15 cellular contexts compared by ENCODE assay signal in the genomic region with DNA sequence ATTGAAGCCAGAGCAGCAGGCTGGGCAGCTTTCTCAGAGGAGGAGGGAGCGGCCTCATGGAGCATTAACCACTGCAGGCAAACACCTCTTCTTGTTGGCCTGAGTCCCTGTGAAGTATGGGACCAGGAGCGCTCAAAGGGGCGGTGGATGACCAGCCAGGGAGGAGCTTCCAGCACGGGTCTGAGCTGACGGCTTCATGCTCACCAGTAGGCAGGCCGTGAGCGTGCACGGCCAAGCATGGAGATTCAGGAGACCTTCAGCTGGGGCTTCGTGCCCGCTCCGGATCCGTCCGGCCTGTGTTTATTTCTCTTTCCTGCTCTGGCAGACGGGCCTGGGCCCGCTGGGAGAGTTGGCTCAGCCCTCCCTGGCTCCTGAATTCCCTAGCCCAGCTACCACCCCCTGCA.
DNase-seq lines count a peak whose midpoint lies in the region; FAIRE-seq and TF ChIP-seq lines count a peak whose summit lies in the region.
"Had no signal": no experiment of that assay in that cellular context is flagged by ENCODE, and none has a peak within 500 bp of the region (broad histone marks: within the 10 kb centered on the region; RNA-seq: fewer than 3 reads in every experiment).

No MANE protein-coding gene starts in this region.

- no peak overlapping the region for H3K9ac ChIP-seq in GM23248
- peak overlapping the region in 1 of 2 donors; percentile 49 for H3K9ac ChIP-seq in colonic mucosa (ENCODE audit: low read depth in 2 of 2, low read length in 2 of 2)
- no peak overlapping the region for H3K9ac ChIP-seq in keratinocyte (ENCODE audit: control insufficient read depth, extremely low read depth, insufficient read depth, low read length)

- FAIRE-seq in keratinocyte (lab: Jason Lieb, UNC): no peak
- FAIRE-seq: GM12878 had no signal

- H3K9me3 ChIP-seq in GM23248 (ENCODE audit: low read depth) (no peaks in the 10 kb centered on the region), colonic mucosa (no peaks in the 10 kb centered on the region), keratinocyte (ENCODE audit: control insufficient read depth, low read depth, low read length) (no peaks in the 10 kb centered on the region), sigmoid colon (no peaks in the 10 kb centered on the region)

- H4K20me1 ChIP-seq in GM23248 (ENCODE audit: insufficient read depth) (no peaks in the 10 kb centered on the region), keratinocyte (ENCODE audit: control insufficient read depth, extremely low read depth, insufficient read depth, low read length) (no peaks in the 10 kb centered on the region)

- H3K36me3 ChIP-seq in GM23248 (ENCODE audit: low read depth): no peaks in the 10 kb centered on the region
- no peaks in the 10 kb centered on the region for H3K36me3 ChIP-seq in colonic mucosa
- no peaks in the 10 kb centered on the region for H3K36me3 ChIP-seq in keratinocyte (ENCODE audit: control insufficient read depth in 2 of 2, extremely low read depth in 1 of 2, insufficient read depth in 2 of 2, low read length in 2 of 2)
- H3K36me3 ChIP-seq in sigmoid colon: no peaks in the 10 kb centered on the region

- no peaks in the 10 kb centered on the region for H3K79me2 ChIP-seq in GM23248 (ENCODE audit: insufficient read depth)
- H3K79me2 ChIP-seq in keratinocyte (ENCODE audit: control insufficient read depth, insufficient read depth, low read length): no peaks in the 10 kb centered on the region

- H3K4me3 ChIP-seq in GM23248: no peak overlapping the region
- H3K4me3 ChIP-seq in colonic mucosa: no peak overlapping the region
- no peak overlapping the region for H3K4me3 ChIP-seq in keratinocyte (ENCODE audit: control insufficient read depth in 2 of 3, extremely low read depth in 1 of 3, insufficient read depth in 2 of 3, low read depth in 1 of 3, low read length in 3 of 3)
- H3K4me3 ChIP-seq in sigmoid colon: no peak overlapping the region
- H3K4me3 ChIP-seq: GM12878 had no signal

- no peaks in the 10 kb centered on the region for H3K4me1 ChIP-seq in GM23248 (ENCODE audit: insufficient read depth)
- peaks cover 10% of the 10 kb centered on the region for H3K4me1 ChIP-seq in colonic mucosa
- peaks cover 4% of the 10 kb centered on the region for H3K4me1 ChIP-seq in keratinocyte (ENCODE audit: control insufficient read depth, extremely low read depth, insufficient read depth, low read length)
- H3K4me1 ChIP-seq in sigmoid colon: peaks cover 0 to 22% (median 20%) of the 10 kb centered on the region in 4 donors

- no peaks in the 10 kb centered on the region for H3K9me1 ChIP-seq in keratinocyte (ENCODE audit: control insufficient read depth, extremely low read depth, insufficient read depth, low read length)

- no peak for TF ChIP-seq POLR2A in sigmoid colon (IDR thresholded peaks at IDR 0.05)

- dilution Hi-C loops in keratinocyte (cut with MboI; ENCODE audit: extremely low pct_ligation_motif_present, low sequenced_read_pairs): no loop called here

- H2AFZ ChIP-seq in GM23248: no peak overlapping the region; the same call in 1 of the 2 replicates
- peak overlapping the region; percentile 89 for H2AFZ ChIP-seq in keratinocyte (ENCODE audit: control insufficient read depth, low read length)

- H3K4me2 ChIP-seq in GM23248 (ENCODE audit: unreplicated experiment) (no peak overlapping the region), keratinocyte (ENCODE audit: control insufficient read depth, extremely low read depth, insufficient read depth, low read depth, low read length) (peak overlapping the region; percentile 13)

- DNase-seq in GM23248: peak; percentile 40
- peak; percentile 74 for DNase-seq in colonic mucosa
- DNase-seq in keratinocyte (ENCODE audit: low read depth, low spot score): no peak
- peak; percentile 76 for DNase-seq in sigmoid colon
- DNase-seq in stimulated activated CD4-positive, alpha-beta T cell treated with anti-CD3 and anti-CD28 coated beads, Interleukin-15, amount 100 ng/mL, for 24 hours: no peak
- DNase-seq in T-helper 2 cell: no peak
- DNase-seq in NCI-H2196 treated with DMSO at 0.1 percent for 48 hours (lab: John Stamatoyannopoulos, UW; ENCODE audit: unreplicated experiment): no peak
- DNase-seq in NCI-H1694 (lab: John Stamatoyannopoulos, UW): no peak
- DNase-seq: activated CD4-positive, alpha-beta T cell treated with anti-CD3 and anti-CD28 coated beads, Interleukin-2, amount 10 ng/mL, durations not matched to agents 24 days and 14 days; activated effector memory CD4-positive, alpha-beta T cell treated with anti-CD3 and anti-CD28 coated beads, Interleukin-2, amount 50 U/mL, for 16 hours; AML-193; HCEC 1CT; NCI-H446; T-cell had no signal

- in situ Hi-C loops in GM23248 (cut with MboI): no loop called here

- TF ChIP-seq EP300 in sigmoid colon (IDR thresholded peaks at IDR 0.05): no peak

- WGBS in GM23248 (ENCODE audit: low coverage in 1 of 2, low lambda C conversion rate in 2 of 2, missing lambda C conversion rate in 2 of 2), 2 experiments: 4% methylated on average over 15 of the region's 15 CpGs
- WGBS in sigmoid colon, 2 donors: 12 to 53% methylated on average over 15 of the region's 15 CpGs

- intact Hi-C loops in colonic mucosa (cut with DNase I): no loop called here
- intact Hi-C loops in sigmoid colon (cut with DNase I): no loop called here

- H3F3A ChIP-seq in GM23248 (ENCODE audit: insufficient read depth): no peaks in the 10 kb centered on the region

- no peaks in the 10 kb centered on the region for H3K9me2 ChIP-seq in GM23248 (ENCODE audit: insufficient read depth)

- H3K27me3 ChIP-seq in GM23248 (replicated peaks; ENCODE audit: insufficient read depth) (no peaks in the 10 kb centered on the region; the same call in none of the 2 replicates), colonic mucosa (no peaks in the 10 kb centered on the region), keratinocyte (ENCODE audit: control insufficient read depth, extremely low read depth, insufficient read depth, low read length) (no peaks in the 10 kb centered on the region), sigmoid colon (no peaks in the 10 kb centered on the region)

- H3K27ac ChIP-seq in GM23248: no peak overlapping the region
- peak overlapping the region; percentile 56 for H3K27ac ChIP-seq in colonic mucosa
- H3K27ac ChIP-seq in keratinocyte (ENCODE audit: control insufficient read depth, insufficient read depth, low read length): no peak overlapping the region
- peak overlapping the region; percentile 37 to 73 (median 60) for H3K27ac ChIP-seq in sigmoid colon

- TF ChIP-seq CTCF in colonic mucosa (IDR thresholded peaks at IDR 0.05) (no peak), keratinocyte (optimal IDR thresholded peaks at IDR 0.05 in 1 of 3, IDR thresholded peaks at IDR 0.05 in 1 of 3, conservative IDR thresholded peaks at IDR 0.05 in 1 of 3; ENCODE audit: extremely low read depth in 1 of 3, insufficient read depth in 2 of 3, low read length in 3 of 3) (no peak), sigmoid colon (IDR thresholded peaks at IDR 0.05) (no peak)

Comparison
In these comparisons a context has a peak if more than half of its experiments do, and no peak if none do; other contexts are left out.
1. DNase-seq: peak in GM23248 (single experiment), colonic mucosa (single experiment) and sigmoid colon (single experiment); none in keratinocyte (single experiment), stimulated activated CD4-positive, alpha-beta T cell treated with anti-CD3 and anti-CD28 coated beads, Interleukin-15, amount 100 ng/mL, for 24 hours (single experiment), T-helper 2 cell (0 of 5), NCI-H2196 treated with DMSO at 0.1 percent for 48 hours (single experiment) and NCI-H1694 (single experiment).
2. H3K27ac ChIP-seq: peak in colonic mucosa (single experiment) and sigmoid colon (4 of 4); none in GM23248 (single experiment) and keratinocyte (single experiment).